8 cellular contexts compared by ENCODE assay signal in the genomic region with DNA sequence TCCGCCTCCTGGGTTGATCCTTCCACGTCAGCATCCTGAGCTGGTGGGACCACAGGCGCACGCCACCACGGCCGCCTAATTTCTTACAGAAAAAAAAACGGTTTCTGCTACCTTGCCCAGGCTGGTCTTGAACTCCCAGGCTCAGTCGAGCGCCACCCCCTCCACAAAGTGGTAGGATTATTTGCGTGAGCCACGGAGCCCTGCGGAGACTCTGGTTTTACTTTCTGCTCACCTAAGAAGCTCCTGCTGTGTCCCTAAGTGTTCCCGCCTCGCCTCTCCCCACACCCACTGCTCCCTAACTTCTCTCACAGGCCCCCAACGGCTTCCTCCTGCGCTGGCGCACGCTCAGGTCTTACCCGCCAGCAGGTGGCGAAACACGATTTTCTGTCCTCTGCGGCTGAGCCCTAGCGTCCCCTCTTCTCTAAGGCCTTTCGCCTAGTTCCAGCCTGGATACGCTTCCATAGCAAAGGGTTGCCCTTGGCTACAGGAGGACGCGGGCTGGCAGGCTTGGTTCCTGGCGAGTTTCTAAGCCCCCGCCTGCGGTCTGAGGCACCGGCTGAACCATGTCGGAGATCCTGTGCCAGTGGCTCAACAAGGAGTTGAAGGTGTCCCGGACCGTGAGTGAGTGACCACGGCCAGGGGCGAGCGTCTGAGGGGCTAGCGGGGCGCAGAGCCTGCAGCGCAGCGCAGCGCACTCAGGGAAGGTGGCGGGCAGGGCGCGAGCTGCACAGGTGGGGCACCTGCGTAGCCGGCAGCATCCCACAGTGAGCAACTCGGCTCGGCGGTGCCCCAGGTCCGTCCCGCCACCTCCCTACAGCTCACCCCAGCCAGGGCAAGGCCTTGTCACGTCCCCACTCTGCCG. TPM values are rescaled to one million over a fixed set of nuclear protein-coding genes. Genes with fewer than 3 reads are reported as not detected.
DNase-seq lines count a peak whose midpoint lies in the region; ATAC-seq, FAIRE-seq and TF ChIP-seq lines count a peak whose summit lies in the region.

A gene with protein sequence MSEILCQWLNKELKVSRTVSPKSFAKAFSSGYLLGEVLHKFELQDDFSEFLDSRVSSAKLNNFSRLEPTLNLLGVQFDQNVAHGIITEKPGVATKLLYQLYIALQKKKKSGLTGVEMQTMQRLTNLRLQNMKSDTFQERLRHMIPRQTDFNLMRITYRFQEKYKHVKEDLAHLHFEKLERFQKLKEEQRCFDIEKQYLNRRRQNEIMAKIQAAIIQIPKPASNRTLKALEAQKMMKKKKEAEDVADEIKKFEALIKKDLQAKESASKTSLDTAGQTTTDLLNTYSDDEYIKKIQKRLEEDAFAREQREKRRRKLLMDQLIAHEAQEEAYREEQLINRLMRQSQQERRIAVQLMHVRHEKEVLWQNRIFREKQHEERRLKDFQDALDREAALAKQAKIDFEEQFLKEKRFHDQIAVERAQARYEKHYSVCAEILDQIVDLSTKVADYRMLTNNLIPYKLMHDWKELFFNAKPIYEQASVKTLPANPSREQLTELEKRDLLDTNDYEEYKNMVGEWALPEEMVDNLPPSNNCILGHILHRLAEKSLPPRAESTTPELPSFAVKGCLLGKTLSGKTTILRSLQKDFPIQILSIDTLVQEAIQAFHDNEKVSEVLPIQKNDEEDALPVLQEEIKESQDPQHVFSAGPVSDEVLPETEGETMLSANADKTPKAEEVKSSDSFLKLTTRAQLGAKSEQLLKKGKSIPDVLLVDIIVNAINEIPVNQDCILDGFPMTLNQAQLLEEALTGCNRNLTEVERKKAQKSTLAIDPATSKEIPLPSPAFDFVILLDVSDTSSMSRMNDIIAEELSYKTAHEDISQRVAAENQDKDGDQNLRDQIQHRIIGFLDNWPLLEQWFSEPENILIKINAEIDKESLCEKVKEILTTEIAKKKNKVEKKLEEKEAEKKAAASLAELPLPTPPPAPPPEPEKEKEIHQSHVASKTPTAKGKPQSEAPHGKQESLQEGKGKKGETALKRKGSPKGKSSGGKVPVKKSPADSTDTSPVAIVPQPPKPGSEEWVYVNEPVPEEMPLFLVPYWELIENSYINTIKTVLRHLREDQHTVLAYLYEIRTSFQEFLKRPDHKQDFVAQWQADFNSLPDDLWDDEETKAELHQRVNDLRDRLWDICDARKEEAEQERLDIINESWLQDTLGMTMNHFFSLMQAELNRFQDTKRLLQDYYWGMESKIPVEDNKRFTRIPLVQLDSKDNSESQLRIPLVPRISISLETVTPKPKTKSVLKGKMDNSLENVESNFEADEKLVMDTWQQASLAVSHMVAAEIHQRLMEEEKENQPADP (N-terminal part only) (plus strand): TSS at position 429 of the 862 bp plus-strand sequence. CDS start 135 bp downstream, at position 564.

- peak within 1 kb of the TSS in 1 of 2 donors; percentile 4 for H3K27ac ChIP-seq in small intestine (ENCODE audit: low read depth in 1 of 2, low read length in 1 of 2)

- H3K9me3 ChIP-seq in small intestine (ENCODE audit: control insufficient read depth, low read depth): no peaks in the 10 kb centered on the region

- TF ChIP-seq CTCF in WI38 (IDR thresholded peaks at IDR 0.05; ENCODE audit: low read depth, low read length) (peak; percentile 71), cardiac fibroblast (IDR thresholded peaks at IDR 0.05; ENCODE audit: low read depth, low read length) (peak; percentile 80)

- no peak for FAIRE-seq in small intestine (lab: Jason Lieb, UNC)

- H3K27me3 ChIP-seq in small intestine (ENCODE audit: control insufficient read depth in 2 of 2, insufficient read depth in 2 of 2, low read length in 2 of 2): no peaks in the 10 kb centered on the region

- peaks cover 30 to 38% of the 10 kb centered on the region in 2 donors for H3K4me1 Mint-ChIP-seq in immature natural killer cell

- POLR2A ChIA-PET in HEK293T (lab: Yijun Ruan, JAX): no interaction called here

- peaks cover 0 to 12% (median 3%) of the 10 kb centered on the region in 3 donors for H3K27me3 Mint-ChIP-seq in immature natural killer cell (ENCODE audit: low read depth in 3 of 3)

- peaks cover 0 to 3% (median 0%) of the 10 kb centered on the region in 3 donors for H3K36me3 Mint-ChIP-seq in immature natural killer cell

- CTCF ChIA-PET in HEK293T (lab: Yijun Ruan, JAX): interaction anchor here (0.8 to 1.4 kb wide), 3 partner anchors 9 to 10 kb away, joined by 3 to 6 read pairs (median 4); no protein-coding TSS in a partner anchor

- H3K9me3 Mint-ChIP-seq in immature natural killer cell: peaks cover 0 to 4% (median 0%) of the 10 kb centered on the region in 6 donors

- peak within 1 kb of the TSS; percentile 66 for H3K4me3 ChIP-seq in WI38 (ENCODE audit: low read depth, low read length)
- H3K4me3 ChIP-seq in cardiac fibroblast (replicated peaks in 1 of 2; ENCODE audit: low read depth in 2 of 2, low read length in 2 of 2): peak within 1 kb of the TSS; percentile 72 to 89
- peak within 1 kb of the TSS; percentile 45 to 59 for H3K4me3 ChIP-seq in small intestine (ENCODE audit: low read depth in 1 of 2, low read length in 2 of 2)

- ATAC-seq in HG03025 (IDR thresholded peaks at IDR 0.05; ENCODE audit: low FRiP score, unreplicated experiment): no peak

- H3K27ac Mint-ChIP-seq in immature natural killer cell: peak within 1 kb of the TSS; percentile 85 to 99 (median 96)

- 1 to 3% (median 3%) methylated on average over 54 of the region's 54 CpGs for WGBS in small intestine, 3 donors

- no peaks in the 10 kb centered on the region for H3K36me3 ChIP-seq in small intestine (ENCODE audit: control insufficient read depth in 2 of 2, insufficient read depth in 2 of 2, low read length in 2 of 2)

- peak within 1 kb of the TSS; percentile 91 to 98 (median 96) for H3K4me3 Mint-ChIP-seq in immature natural killer cell

- DNase-seq in ELR (ENCODE audit: low read depth) (peak; percentile 94), HEK293T (ENCODE audit: extremely low spot score) (peak; percentile 83), NCI-H146 (lab: John Stamatoyannopoulos, UW) (peak; percentile 67), cardiac fibroblast (ENCODE audit: low read depth in 2 of 2) (peak; percentile 93 to 94), immature natural killer cell (peak; percentile 68 to 79 (median 76)), small intestine (peak; percentile 91)

- H3K4me1 ChIP-seq in small intestine (ENCODE audit: control insufficient read depth in 2 of 2, insufficient read depth in 1 of 2, low read depth in 1 of 2, low read length in 1 of 2): no peaks in the 10 kb centered on the region

TF ChIP-seq in HEK293T, 16 proteins besides CTCF, POLR2A, EP300 and RAD21:
- TF ChIP-seq L3MBTL2 (conservative IDR thresholded peaks at IDR 0.05) (peak; percentile 48), BHLHE40 (IDR thresholded peaks at IDR 0.05; ENCODE audit: borderline replicate concordance) (no peak), ZNF384 (IDR thresholded peaks at IDR 0.05) (peak; percentile 39; the same call in 1 of the 2 replicates)

RNA-seq across cellular contexts. Expression of the gene that starts here (rescaled TPM):
- polyA plus RNA-seq in immature natural killer cell: 1 to 10 TPM; 2.2 to 5.1 (median 4.9) TPM
- polyA plus RNA-seq in small intestine: 1 to 10 TPM in 1 of 3 donors, under 1 TPM in 2; under 0.01 to 1.1 (median 0.45) TPM
